Comparison of ENCODE assay signal across 28 cellular contexts in the genomic region with DNA sequence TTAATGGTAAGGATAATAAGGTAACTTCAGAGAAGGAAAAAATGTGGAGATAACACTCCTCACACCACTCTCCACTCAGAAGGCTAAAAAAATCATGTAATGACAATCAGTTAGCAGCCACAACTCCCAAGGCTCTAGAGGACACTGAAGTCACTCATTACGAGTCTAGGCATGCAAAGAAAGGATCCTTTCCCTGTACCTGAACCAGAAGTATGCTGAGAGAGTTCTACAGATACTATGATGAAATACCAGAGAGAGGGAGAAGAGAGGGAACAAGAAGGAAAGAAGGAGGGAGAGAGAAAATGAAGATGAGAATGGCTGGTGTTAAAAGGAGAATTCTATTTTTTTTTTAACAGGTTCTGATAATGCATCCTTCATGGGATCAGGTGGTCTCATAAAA.
"Had no signal": no experiment of that assay in that cellular context is flagged by ENCODE, and none has a peak within 500 bp of the region (broad histone marks: within the 10 kb centered on the region; RNA-seq: fewer than 3 reads in every experiment).

No MANE protein-coding gene starts in this region.

- DNase-seq: activated CD4-positive, alpha-beta T cell treated with anti-CD3 and anti-CD28 coated beads for 1 hour; activated CD4-positive, alpha-beta T cell treated with anti-CD3 and anti-CD28 coated beads, Interleukin-2, amount 10 ng/mL, durations not matched to agents 7 days and 5 days; activated CD8-positive, alpha-beta T cell treated with anti-CD3 and anti-CD28 coated beads for 36 hours; activated gamma-delta T cell treated with Interleukin-2 at 50 U/mL for 16 hours; activated naive CD4-positive, alpha-beta T cell treated with anti-CD3 and anti-CD28 coated beads, Interleukin-2, amount 50 U/mL, for 16 hours; activated T-cell treated with anti-CD3 and anti-CD28 coated beads, Interleukin-2, amount 50 U/mL, for 4 hours; amniotic stem cell; endodermal cell; esophagus squamous epithelium; kidney glomerular epithelial cell; lower lobe of right lung; mucosa of descending colon; retina; stimulated activated CD4-positive, alpha-beta T cell treated with anti-CD3 and anti-CD28 coated beads, Interleukin-12 subunit alpha, Interleukin-12 subunit beta, amount 100 ng/mL, for 4 hours; stimulated activated CD4-positive, alpha-beta T cell treated with anti-CD3 and anti-CD28 coated beads, Interleukin-4, amount 100 ng/mL, for 1 hour; stimulated activated naive CD8-positive, alpha-beta T cell treated with anti-CD3 and anti-CD28 coated beads, Interleukin-15, Interleukin-2, amounts not matched to agents 100 U/mL and 50 U/mL, for 24 hours; T-helper 9 cell; testis; transverse colon had no signal

- H3K36me3 Mint-ChIP-seq: natural killer cell treated with Interleukin-12 subunit alpha and Interleukin-12 subunit beta and Interleukin-15 and Interleukin-18, amount 100 ng/mL, for 72 hours had no signal

- H3K27ac Mint-ChIP-seq: activated CD4-positive, alpha-beta T cell treated with anti-CD3 and anti-CD28 coated beads, Interleukin-2, amount 10 ng/mL, durations not matched to agents 7 days and 5 days; activated CD8-positive, alpha-beta T cell treated with anti-CD3 and anti-CD28 coated beads for 36 hours; activated T-helper 17 cell treated with anti-CD3 and anti-CD28 coated beads, Interleukin-2, amount 50 U/mL, for 72 hours; dendritic cell treated with granulocyte-macrophage colony-stimulating factor and Interleukin-4, amounts not matched to agents 40 ng/mL and 50 ng/mL, for 4 days; endodermal cell; natural killer cell treated with Interleukin-12 subunit alpha and Interleukin-12 subunit beta and Interleukin-15 and Interleukin-18, amount 100 ng/mL, for 72 hours; T-helper 1 cell treated with Interleukin-12 subunit alpha and Interleukin-12 subunit beta and Interleukin-4 antibody, amounts not matched to agents 30 μg/mL and 1 μg/mL, for 36 hours had no signal

- H3K4me1 Mint-ChIP-seq: activated CD4-positive, alpha-beta T cell treated with anti-CD3 and anti-CD28 coated beads, Interleukin-2, amount 10 ng/mL, durations not matched to agents 7 days and 5 days; central memory CD8-positive, alpha-beta T cell; endodermal cell had no signal

- H3K27me3 ChIP-seq: esophagus squamous epithelium, neutrophil, testis, transverse colon had no signal

- H3K9me3 ChIP-seq: esophagus squamous epithelium, lower lobe of right lung, mucosa of descending colon, neutrophil, testis, transverse colon had no signal

- H3K4me3 Mint-ChIP-seq: activated CD4-positive, alpha-beta T cell treated with anti-CD3 and anti-CD28 coated beads, Interleukin-2, amount 10 ng/mL, durations not matched to agents 7 days and 5 days; activated CD8-positive, alpha-beta T cell treated with anti-CD3 and anti-CD28 coated beads for 36 hours; activated T-cell treated with anti-CD3 and anti-CD28 coated beads, Interleukin-2, amount 50 U/mL, for 4 hours; activated T-helper 17 cell treated with anti-CD3 and anti-CD28 coated beads, Interleukin-2, amount 50 U/mL, for 72 hours; central memory CD8-positive, alpha-beta T cell; dendritic cell treated with granulocyte-macrophage colony-stimulating factor and Interleukin-4, amounts not matched to agents 40 ng/mL and 50 ng/mL, for 4 days; endodermal cell; natural killer cell treated with Interleukin-12 subunit alpha and Interleukin-12 subunit beta and Interleukin-15 and Interleukin-18, amount 100 ng/mL, for 72 hours; T-helper 1 cell treated with Interleukin-12 subunit alpha and Interleukin-12 subunit beta and Interleukin-4 antibody, amounts not matched to agents 30 μg/mL and 1 μg/mL, for 36 hours had no signal

- H3K4me3 ChIP-seq: esophagus squamous epithelium, lower lobe of right lung, mucosa of descending colon, skin epidermis, testis, transverse colon had no signal

- H3K4me1 ChIP-seq: lower lobe of right lung, testis, transverse colon had no signal

- H3K27ac ChIP-seq: esophagus squamous epithelium, lower lobe of right lung, neutrophil, skin epidermis, testis, transverse colon had no signal

- H3K36me3 ChIP-seq: lower lobe of right lung, neutrophil, transverse colon had no signal

- H3K9me3 Mint-ChIP-seq: activated CD4-positive, alpha-beta T cell treated with anti-CD3 and anti-CD28 coated beads, Interleukin-2, amount 10 ng/mL, durations not matched to agents 7 days and 5 days; activated CD8-positive, alpha-beta T cell treated with anti-CD3 and anti-CD28 coated beads for 36 hours; activated T-cell treated with anti-CD3 and anti-CD28 coated beads, Interleukin-2, amount 50 U/mL, for 4 hours; activated T-helper 17 cell treated with anti-CD3 and anti-CD28 coated beads, Interleukin-2, amount 50 U/mL, for 72 hours; central memory CD8-positive, alpha-beta T cell; dendritic cell treated with granulocyte-macrophage colony-stimulating factor and Interleukin-4, amounts not matched to agents 40 ng/mL and 50 ng/mL, for 4 days; endodermal cell; natural killer cell treated with Interleukin-12 subunit alpha and Interleukin-12 subunit beta and Interleukin-15 and Interleukin-18, amount 100 ng/mL, for 72 hours; T-helper 1 cell treated with Interleukin-12 subunit alpha and Interleukin-12 subunit beta and Interleukin-4 antibody, amounts not matched to agents 30 μg/mL and 1 μg/mL, for 36 hours had no signal

- H3K27me3 Mint-ChIP-seq: activated CD4-positive, alpha-beta T cell treated with anti-CD3 and anti-CD28 coated beads, Interleukin-2, amount 10 ng/mL, durations not matched to agents 7 days and 5 days; activated CD8-positive, alpha-beta T cell treated with anti-CD3 and anti-CD28 coated beads for 36 hours; activated T-helper 17 cell treated with anti-CD3 and anti-CD28 coated beads, Interleukin-2, amount 50 U/mL, for 72 hours; central memory CD8-positive, alpha-beta T cell; dendritic cell treated with granulocyte-macrophage colony-stimulating factor and Interleukin-4, amounts not matched to agents 40 ng/mL and 50 ng/mL, for 4 days; natural killer cell treated with Interleukin-12 subunit alpha and Interleukin-12 subunit beta and Interleukin-15 and Interleukin-18, amount 100 ng/mL, for 72 hours had no signal

- ATAC-seq: activated CD8-positive, alpha-beta T cell treated with anti-CD3 and anti-CD28 coated beads for 36 hours; activated T-cell treated with anti-CD3 and anti-CD28 coated beads, Interleukin-2, amount 50 U/mL, for 4 hours; activated T-helper 17 cell treated with anti-CD3 and anti-CD28 coated beads, Interleukin-2, amount 50 U/mL, for 72 hours; left lobe of liver; lower lobe of right lung; mucosa of descending colon; natural killer cell treated with Interleukin-12 subunit alpha and Interleukin-12 subunit beta and Interleukin-15 and Interleukin-18, amount 100 ng/mL, for 72 hours; sciatic nerve; stimulated activated naive CD8-positive, alpha-beta T cell treated with anti-CD3 and anti-CD28 coated beads, Interleukin-15, Interleukin-2, amounts not matched to agents 100 U/mL and 50 U/mL, for 24 hours had no signal
